Comparison of ENCODE assay signal across 21 cellular contexts in the genomic region with DNA sequence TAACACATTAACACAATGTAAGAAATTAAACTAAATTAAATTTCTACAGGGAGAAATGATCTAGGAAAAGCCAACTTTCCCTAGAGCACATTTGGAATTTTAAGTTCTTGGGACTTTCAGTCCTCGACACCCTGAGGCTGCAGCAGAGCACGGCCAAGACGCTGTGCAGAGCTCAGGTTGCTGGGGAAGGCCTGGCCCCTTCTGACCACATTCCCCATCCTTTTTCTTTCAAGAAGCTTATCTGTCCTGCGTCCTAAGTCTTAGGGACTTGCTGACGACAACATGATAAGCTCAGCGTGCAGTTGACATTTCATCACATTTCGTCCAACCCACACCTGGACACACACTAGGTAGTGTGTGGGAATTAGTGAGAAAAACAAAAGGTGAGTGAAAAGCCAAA.
"Had no signal": no experiment of that assay in that cellular context is flagged by ENCODE, and none has a peak within 500 bp of the region (broad histone marks: within the 10 kb centered on the region; RNA-seq: fewer than 3 reads in every experiment).

No MANE protein-coding gene starts in this region.

- H3K27me3 ChIP-seq: SJCRH30 had no signal

- H3K9me3 ChIP-seq: SJCRH30 had no signal

- H3K27ac ChIP-seq: KMS-11, SJCRH30 had no signal

- H3K4me2 ChIP-seq: KMS-11 had no signal

- H3K4me1 ChIP-seq: SJCRH30 had no signal

- H3K9ac ChIP-seq: KMS-11 had no signal

- ATAC-seq: Panc1, Right ventricle myocardium inferior, SK-N-SH treated with all-trans-retinoic acid at 6 μM for 48 hours, T-helper 17 cell had no signal

- DNase-seq: IMR-90, NCI-H1048, NCI-H1105, NCI-H1417, NCI-H1436 treated with DMSO at 0.1 percent for 48 hours, NCI-H1694, NCI-H187 treated with DMSO at 0.1 percent for 48 hours, NCI-H2029 treated with DMSO at 0.1 percent for 48 hours, NCI-H2171 treated with DMSO at 0.1 percent for 48 hours, NCI-H345, NCI-H446 treated with DMSO at 0.1 percent for 48 hours, NCI-H510A treated with DMSO at 0.1 percent for 48 hours, NCI-H526, SHP77 treated with DMSO at 0.1 percent for 48 hours, SJCRH30, T-helper 1 cell, T-helper 17 cell had no signal

- H3K36me3 ChIP-seq: SJCRH30 had no signal

- H3K4me3 ChIP-seq: SJCRH30 had no signal
